In genomic region chr5:118040496-118040895, GRCh38 we compare ENCODE assay signal across 29 cellular contexts.
"Had no signal": no experiment of that assay in that cellular context is flagged by ENCODE, and none has a peak within 500 bp of the region (broad histone marks: within the 10 kb centered on the region; RNA-seq: fewer than 3 reads in every experiment).

No MANE protein-coding gene starts in this region.

- H3K4me3 Mint-ChIP-seq: stimulated activated effector memory CD8-positive, alpha-beta T cell treated with anti-CD3 and anti-CD28 coated beads, Interleukin-12 subunit alpha, Interleukin-12 subunit beta, amount 100 ng/mL, for 72 hours; stimulated activated memory B cell treated with anti-CD40 and anti-IgM and Interleukin-4, amounts not matched to agents 10 μg/mL and 1 μg/mL and 100 μg/mL, for 72 hours; stimulated activated naive B cell treated with anti-CD40 and anti-IgM and Interleukin-4, amounts not matched to agents 10 μg/mL and 1 μg/mL and 100 μg/mL, for 72 hours; stimulated activated naive CD8-positive, alpha-beta T cell treated with anti-CD3 and anti-CD28 coated beads, Interleukin-15, amount 100 ng/mL, for 72 hours; stimulated activated naive CD8-positive, alpha-beta T cell treated with anti-CD3 and anti-CD28 coated beads, Interleukin-15, Interleukin-2, amounts not matched to agents 100 ng/mL and 50 ng/mL, for 24 hours; type B pancreatic cell had no signal

- H3K9me3 Mint-ChIP-seq: stimulated activated memory B cell treated with anti-CD40 and anti-IgM and Interleukin-4, amounts not matched to agents 10 μg/mL and 1 μg/mL and 100 μg/mL, for 72 hours; stimulated activated naive B cell treated with anti-CD40 and anti-IgM and Interleukin-4, amounts not matched to agents 10 μg/mL and 1 μg/mL and 100 μg/mL, for 72 hours; type B pancreatic cell had no signal

- H3K27ac Mint-ChIP-seq: stimulated activated effector memory CD8-positive, alpha-beta T cell treated with anti-CD3 and anti-CD28 coated beads, Interleukin-12 subunit alpha, Interleukin-12 subunit beta, amount 100 ng/mL, for 72 hours; stimulated activated memory B cell treated with anti-CD40 and anti-IgM and Interleukin-4, amounts not matched to agents 10 μg/mL and 1 μg/mL and 100 μg/mL, for 72 hours; stimulated activated naive B cell treated with anti-CD40 and anti-IgM and Interleukin-4, amounts not matched to agents 10 μg/mL and 1 μg/mL and 100 μg/mL, for 72 hours; stimulated activated naive CD8-positive, alpha-beta T cell treated with anti-CD3 and anti-CD28 coated beads, Interleukin-15, amount 100 ng/mL, for 72 hours; stimulated activated naive CD8-positive, alpha-beta T cell treated with anti-CD3 and anti-CD28 coated beads, Interleukin-15, Interleukin-2, amounts not matched to agents 100 ng/mL and 50 ng/mL, for 24 hours; type B pancreatic cell had no signal

- DNase-seq: stimulated activated CD4-positive, alpha-beta T cell treated with anti-CD3 and anti-CD28 coated beads, Interleukin-2, amount 100 ng/mL, for 48 hours; stimulated activated CD4-positive, alpha-beta T cell treated with anti-CD3 and anti-CD28 coated beads, Interleukin-4, amount 100 ng/mL, for 1 hour; stimulated activated CD4-positive, alpha-beta T cell treated with anti-CD3 and anti-CD28 coated beads, Interleukin-4, amount 100 ng/mL, for 24 hours; stimulated activated CD4-positive, alpha-beta T cell treated with anti-CD3 and anti-CD28 coated beads, Interleukin-4, amount 100 ng/mL, for 4 hours; stimulated activated CD8-positive, alpha-beta memory T cell treated with anti-CD3 and anti-CD28 coated beads, Interleukin-4, amount 100 ng/mL, for 48 hours; stimulated activated naive B cell treated with anti-CD40 and anti-IgM and Interleukin-4, amounts not matched to agents 10 μg/mL and 1 μg/mL and 100 μg/mL, for 72 hours; stimulated activated naive CD4-positive, alpha-beta T cell; stimulated activated naive CD4-positive, alpha-beta T cell treated with Interleukin-2 at 50 U/mL for 16 hours; stimulated activated naive CD8-positive, alpha-beta T cell treated with anti-CD3 and anti-CD28 coated beads, Interleukin-15, amount 100 ng/mL, for 72 hours; stimulated activated naive CD8-positive, alpha-beta T cell treated with anti-CD3 and anti-CD28 coated beads, Interleukin-15, Interleukin-2, amounts not matched to agents 100 U/mL and 50 U/mL, for 24 hours; stomach; substantia nigra; testis; thyroid gland; tibial artery; transverse colon; trophoblast cell; upper lobe of left lung; upper lobe of right lung; uterus had no signal

- H3K9me3 ChIP-seq: stomach, suprapubic skin, testis, thoracic aorta, tibial artery, tibial nerve, transverse colon, upper lobe of left lung, upper lobe of right lung, uterus, vagina had no signal

- H3K4me1 ChIP-seq: stomach, suprapubic skin, testis, thyroid gland, tibial artery, tibial nerve, transverse colon, upper lobe of left lung, upper lobe of right lung, uterus, vagina had no signal

- H3K27me3 Mint-ChIP-seq: stimulated activated memory B cell treated with anti-CD40 and anti-IgM and Interleukin-4, amounts not matched to agents 10 μg/mL and 1 μg/mL and 100 μg/mL, for 72 hours; stimulated activated naive B cell treated with anti-CD40 and anti-IgM and Interleukin-4, amounts not matched to agents 10 μg/mL and 1 μg/mL and 100 μg/mL, for 72 hours; stimulated activated naive CD8-positive, alpha-beta T cell treated with anti-CD3 and anti-CD28 coated beads, Interleukin-15, amount 100 ng/mL, for 72 hours; stimulated activated naive CD8-positive, alpha-beta T cell treated with anti-CD3 and anti-CD28 coated beads, Interleukin-15, Interleukin-2, amounts not matched to agents 100 ng/mL and 50 ng/mL, for 24 hours; type B pancreatic cell had no signal

- H3K36me3 ChIP-seq: stomach, suprapubic skin, thoracic aorta, thyroid gland, tibial artery, tibial nerve, transverse colon, upper lobe of left lung, upper lobe of right lung, uterus, vagina had no signal

- H3K27me3 ChIP-seq: stomach, suprapubic skin, testis, thyroid gland, tibial artery, tibial nerve, transverse colon, upper lobe of left lung, upper lobe of right lung, uterus, vagina had no signal

- H3K27ac ChIP-seq: stomach, suprapubic skin, testis, thoracic aorta, thyroid gland, tibial artery, tibial nerve, transverse colon, upper lobe of left lung, upper lobe of right lung, uterus, vagina had no signal

- H3K4me1 Mint-ChIP-seq: stimulated activated effector memory CD8-positive, alpha-beta T cell treated with anti-CD3 and anti-CD28 coated beads, Interleukin-12 subunit alpha, Interleukin-12 subunit beta, amount 100 ng/mL, for 72 hours; stimulated activated memory B cell treated with anti-CD40 and anti-IgM and Interleukin-4, amounts not matched to agents 10 μg/mL and 1 μg/mL and 100 μg/mL, for 72 hours; stimulated activated naive B cell treated with anti-CD40 and anti-IgM and Interleukin-4, amounts not matched to agents 10 μg/mL and 1 μg/mL and 100 μg/mL, for 72 hours; stimulated activated naive CD8-positive, alpha-beta T cell treated with anti-CD3 and anti-CD28 coated beads, Interleukin-15, amount 100 ng/mL, for 72 hours had no signal

- H3K4me3 ChIP-seq: stomach, suprapubic skin, testis, thoracic aorta, thyroid gland, tibial artery, tibial nerve, transverse colon, upper lobe of left lung, upper lobe of right lung, uterus, vagina had no signal

- ATAC-seq: stimulated activated effector memory CD8-positive, alpha-beta T cell treated with anti-CD3 and anti-CD28 coated beads, Interleukin-12 subunit alpha, Interleukin-12 subunit beta, amount 100 ng/mL, for 72 hours; stimulated activated memory B cell treated with anti-CD40 and anti-IgM and Interleukin-4, amounts not matched to agents 10 μg/mL and 1 μg/mL and 100 μg/mL, for 72 hours; stimulated activated naive B cell treated with anti-CD40 and anti-IgM and Interleukin-4, amounts not matched to agents 10 μg/mL and 1 μg/mL and 100 μg/mL, for 72 hours; stimulated activated naive CD8-positive, alpha-beta T cell treated with anti-CD3 and anti-CD28 coated beads, Interleukin-15, amount 100 ng/mL, for 72 hours; stimulated activated naive CD8-positive, alpha-beta T cell treated with anti-CD3 and anti-CD28 coated beads, Interleukin-15, Interleukin-2, amounts not matched to agents 100 U/mL and 50 U/mL, for 24 hours; upper lobe of right lung had no signal

- H3K36me3 Mint-ChIP-seq: stimulated activated effector memory CD8-positive, alpha-beta T cell treated with anti-CD3 and anti-CD28 coated beads, Interleukin-12 subunit alpha, Interleukin-12 subunit beta, amount 100 ng/mL, for 72 hours; stimulated activated memory B cell treated with anti-CD40 and anti-IgM and Interleukin-4, amounts not matched to agents 10 μg/mL and 1 μg/mL and 100 μg/mL, for 72 hours; stimulated activated naive B cell treated with anti-CD40 and anti-IgM and Interleukin-4, amounts not matched to agents 10 μg/mL and 1 μg/mL and 100 μg/mL, for 72 hours; type B pancreatic cell had no signal

- FAIRE-seq: urothelium cell line had no signal
